In the genomic region with DNA sequence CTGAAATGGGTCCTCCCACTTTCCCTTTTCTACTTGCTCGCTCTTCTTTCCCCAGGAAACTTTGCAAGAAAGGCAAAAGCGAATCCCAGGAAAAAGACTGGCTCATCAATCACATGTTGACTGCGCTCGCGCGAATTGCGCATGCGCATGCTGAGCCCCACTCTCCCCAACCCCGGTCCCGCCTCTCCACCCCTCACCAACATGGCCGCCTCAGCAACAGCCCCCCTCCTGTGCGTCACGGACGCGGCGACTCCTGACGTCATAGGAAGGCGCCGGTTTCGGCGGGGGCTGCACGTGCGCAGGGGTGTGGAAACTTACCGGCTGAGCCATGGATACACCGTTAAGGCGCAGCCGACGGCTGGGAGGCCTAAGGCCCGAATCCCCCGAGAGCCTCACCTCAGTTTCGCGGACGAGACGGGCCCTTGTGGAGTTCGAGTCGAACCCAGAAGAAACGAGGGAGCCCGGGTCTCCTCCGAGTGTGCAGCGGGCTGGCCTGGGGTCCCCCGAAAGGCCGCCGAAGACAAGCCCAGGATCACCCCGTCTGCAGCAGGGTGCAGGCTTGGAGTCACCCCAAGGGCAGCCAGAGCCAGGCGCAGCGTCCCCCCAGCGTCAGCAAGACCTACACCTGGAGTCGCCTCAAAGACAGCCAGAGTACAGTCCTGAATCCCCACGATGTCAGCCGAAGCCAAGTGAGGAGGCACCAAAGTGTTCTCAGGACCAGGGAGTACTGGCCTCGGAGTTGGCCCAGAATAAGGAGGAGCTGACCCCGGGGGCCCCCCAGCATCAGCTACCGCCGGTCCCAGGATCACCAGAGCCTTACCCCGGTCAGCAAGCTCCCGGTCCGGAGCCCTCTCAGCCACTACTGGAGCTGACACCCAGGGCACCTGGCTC, we compare ENCODE assay signal across 8 cellular contexts. TPM values are rescaled to one million over a fixed set of nuclear protein-coding genes. Genes with fewer than 3 reads are reported as not detected.
DNase-seq lines count a peak whose midpoint lies in the region; ATAC-seq and TF ChIP-seq lines count a peak whose summit lies in the region.

A gene with protein sequence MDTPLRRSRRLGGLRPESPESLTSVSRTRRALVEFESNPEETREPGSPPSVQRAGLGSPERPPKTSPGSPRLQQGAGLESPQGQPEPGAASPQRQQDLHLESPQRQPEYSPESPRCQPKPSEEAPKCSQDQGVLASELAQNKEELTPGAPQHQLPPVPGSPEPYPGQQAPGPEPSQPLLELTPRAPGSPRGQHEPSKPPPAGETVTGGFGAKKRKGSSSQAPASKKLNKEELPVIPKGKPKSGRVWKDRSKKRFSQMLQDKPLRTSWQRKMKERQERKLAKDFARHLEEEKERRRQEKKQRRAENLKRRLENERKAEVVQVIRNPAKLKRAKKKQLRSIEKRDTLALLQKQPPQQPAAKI (plus strand): TSS at position 317 of the 891 bp plus-strand sequence. CDS start 12 bp downstream, at position 329.

- H3K27ac ChIP-seq in GM23248 (peak within 1 kb of the TSS; percentile 35), RWPE2 (ENCODE audit: poor library complexity, severe bottlenecking) (peak within 1 kb of the TSS; percentile 19)

- H2AFZ ChIP-seq in GM23248: peak within 1 kb of the TSS; percentile 88

- peaks cover 35% of the 10 kb centered on the region for H3K4me1 ChIP-seq in GM23248 (ENCODE audit: insufficient read depth)
- peaks cover 9% of the 10 kb centered on the region for H3K4me1 ChIP-seq in RWPE2 (ENCODE audit: insufficient read depth, poor library complexity, severe bottlenecking)

- WGBS in GM23248 (ENCODE audit: low coverage in 1 of 2, low lambda C conversion rate in 2 of 2, missing lambda C conversion rate in 2 of 2), 2 experiments: 1% methylated on average over 55 to 56 of the region's 57 CpGs

- ATAC-seq in RWPE2 (ENCODE audit: low read depth): peak; percentile 76
- ATAC-seq in naive thymus-derived CD8-positive, alpha-beta T cell: peak; percentile 94 to 95
- peak; percentile 96 to 97 for ATAC-seq in stimulated activated naive B cell treated with anti-CD40 and anti-IgM and Interleukin-4, amounts not matched to agents 10 μg/mL and 1 μg/mL and 100 μg/mL, for 72 hours (replicated peaks)

- in situ Hi-C loops in GM23248 (cut with MboI): no loop called here

- peak; percentile 96 for DNase-seq in Daoy (ENCODE audit: low read depth)
- peak; percentile 95 for DNase-seq in GM23248
- peak; percentile 86 to 87 for DNase-seq in Kasumi-1 (lab: John Stamatoyannopoulos, UW)
- DNase-seq in RWPE2 (ENCODE audit: low spot score): peak; percentile 92
- DNase-seq in activated T-helper 9 cell treated with anti-CD3 and anti-CD28 coated beads, Interleukin-2, amount 50 U/mL, for 16 hours (ENCODE audit: low read depth): peak; percentile 98
- peak; percentile 94 for DNase-seq in fibroblast of peridontal ligament (ENCODE audit: extremely low read depth)
- DNase-seq in naive thymus-derived CD8-positive, alpha-beta T cell: peak; percentile 95 to 100 (median 99)
- peak; percentile 96 for DNase-seq in stimulated activated naive B cell treated with anti-CD40 and anti-IgM and Interleukin-4, amounts not matched to agents 10 μg/mL and 1 μg/mL and 100 μg/mL, for 72 hours

- H3K27me3 ChIP-seq in GM23248 (replicated peaks; ENCODE audit: insufficient read depth) (no peaks in the 10 kb centered on the region), RWPE2 (ENCODE audit: insufficient read depth, poor library complexity, severe bottlenecking) (no peaks in the 10 kb centered on the region)

- no peaks in the 10 kb centered on the region for H3K9me2 ChIP-seq in GM23248 (ENCODE audit: insufficient read depth)

- peak within 1 kb of the TSS; percentile 71 to 94 (median 90) for H3K4me3 Mint-ChIP-seq in naive thymus-derived CD8-positive, alpha-beta T cell
- peak within 1 kb of the TSS; percentile 82 to 90 for H3K4me3 Mint-ChIP-seq in stimulated activated naive B cell treated with anti-CD40 and anti-IgM and Interleukin-4, amounts not matched to agents 10 μg/mL and 1 μg/mL and 100 μg/mL, for 72 hours

- no peaks in the 10 kb centered on the region for H3K36me3 ChIP-seq in GM23248 (ENCODE audit: low read depth)
- peaks cover 11% of the 10 kb centered on the region for H3K36me3 ChIP-seq in RWPE2 (ENCODE audit: low read depth)

- no peaks in the 10 kb centered on the region for H4K20me1 ChIP-seq in GM23248 (ENCODE audit: insufficient read depth)

- peaks cover 32 to 54% (median 45%) of the 10 kb centered on the region in 4 donors for H3K4me1 Mint-ChIP-seq in naive thymus-derived CD8-positive, alpha-beta T cell
- H3K4me1 Mint-ChIP-seq in stimulated activated naive B cell treated with anti-CD40 and anti-IgM and Interleukin-4, amounts not matched to agents 10 μg/mL and 1 μg/mL and 100 μg/mL, for 72 hours: peaks cover 33 to 46% of the 10 kb centered on the region in 2 donors

- H3K9me3 ChIP-seq in GM23248 (ENCODE audit: low read depth): no peaks in the 10 kb centered on the region
- no peaks in the 10 kb centered on the region for H3K9me3 ChIP-seq in RWPE2 (ENCODE audit: severe bottlenecking)

- H3K36me3 Mint-ChIP-seq in naive thymus-derived CD8-positive, alpha-beta T cell: peaks cover 0 to 14% (median 3%) of the 10 kb centered on the region in 3 donors
- H3K36me3 Mint-ChIP-seq in stimulated activated naive B cell treated with anti-CD40 and anti-IgM and Interleukin-4, amounts not matched to agents 10 μg/mL and 1 μg/mL and 100 μg/mL, for 72 hours: peaks cover 25 to 31% of the 10 kb centered on the region in 2 donors

- no peak for TF ChIP-seq CTCF in RWPE2 (IDR thresholded peaks at IDR 0.05; ENCODE audit: poor library complexity, severe bottlenecking)

- H3K4me3 ChIP-seq in GM23248 (peak within 1 kb of the TSS; percentile 87), RWPE2 (ENCODE audit: severe bottlenecking) (peak within 1 kb of the TSS; percentile 80)

- peaks cover 49% of the 10 kb centered on the region for H3K79me2 ChIP-seq in GM23248 (ENCODE audit: insufficient read depth)

- H3K27ac Mint-ChIP-seq in naive thymus-derived CD8-positive, alpha-beta T cell: peak within 1 kb of the TSS; percentile 92 to 99 (median 97)
- peak within 1 kb of the TSS; percentile 97 for H3K27ac Mint-ChIP-seq in stimulated activated naive B cell treated with anti-CD40 and anti-IgM and Interleukin-4, amounts not matched to agents 10 μg/mL and 1 μg/mL and 100 μg/mL, for 72 hours

- H3K27me3 Mint-ChIP-seq in naive thymus-derived CD8-positive, alpha-beta T cell: peaks cover 0 to 3% (median 0%) of the 10 kb centered on the region in 5 donors
- no peaks in the 10 kb centered on the region for H3K27me3 Mint-ChIP-seq in stimulated activated naive B cell treated with anti-CD40 and anti-IgM and Interleukin-4, amounts not matched to agents 10 μg/mL and 1 μg/mL and 100 μg/mL, for 72 hours

- H3K9me3 Mint-ChIP-seq in naive thymus-derived CD8-positive, alpha-beta T cell: no peaks in the 10 kb centered on the region
- H3K9me3 Mint-ChIP-seq in stimulated activated naive B cell treated with anti-CD40 and anti-IgM and Interleukin-4, amounts not matched to agents 10 μg/mL and 1 μg/mL and 100 μg/mL, for 72 hours: no peaks in the 10 kb centered on the region

- H3K9ac ChIP-seq in GM23248: peak within 1 kb of the TSS; percentile 88

- peaks cover 6% of the 10 kb centered on the region; the same call in 1 of the 2 replicates for H3F3A ChIP-seq in GM23248 (ENCODE audit: insufficient read depth)

- peak within 1 kb of the TSS; percentile 100 for H3K4me2 ChIP-seq in GM23248 (ENCODE audit: unreplicated experiment)

- POLR2A ChIA-PET in naive thymus-derived CD8-positive, alpha-beta T cell (lab: Charles Lee): interaction anchor here (0.7 to 1.2 kb wide), 4 partner anchors 12 to 72 kb away, joined by 3 to 6 read pairs (median 4); a partner anchor contains a TSS

RNA-seq across cellular contexts. Expression of the gene that starts here (rescaled TPM):
- 16.0 and 17.7 TPM in 2 replicates for total RNA-seq in Daoy (2014; rRNA removed; shearing (Covaris generic))
- 8.2 and 10.7 TPM in 2 replicates for total RNA-seq in GM23248 (2014; rRNA removed; shearing (Covaris generic))
- 37.6 and 38.0 TPM in 2 replicates for polyA plus RNA-seq in GM23248 (2016; fragmentation: Nextera tagmentation; extraction: Ambion mirVana)
- 10 to 100 TPM; 11.3 to 12.0 TPM for total RNA-seq in naive thymus-derived CD8-positive, alpha-beta T cell
- 10 to 100 TPM; 10.8 to 27.1 (median 18.5) TPM for polyA plus RNA-seq in naive thymus-derived CD8-positive, alpha-beta T cell

Comparison
In these comparisons a context has a peak if more than half of its experiments do, and no peak if none do; other contexts are left out.
1. Peak in every context shown above with its lines: DNase-seq, ATAC-seq, H3K4me3 ChIP-seq and H3K27ac ChIP-seq.